1 cellular context compared by ENCODE assay signal in genomic region chr18:9771261-9771976, GRCh38.
A peak's percentile ranks its signal among the peaks of the same experiment; 100 is the strongest.
TF ChIP-seq lines count a peak whose summit lies in the region.

No MANE protein-coding gene starts in this region.

TF ChIP-seq in HepG2, 621 proteins besides CTCF, POLR2A, EP300 and RAD21 (continued from another document and continues in another):
- TF ChIP-seq HNF1A (IDR thresholded peaks at IDR 0.05; ENCODE audit: low read depth) (no peak), HNF1A (CRISPR knock-in tag; IDR thresholded peaks at IDR 0.05; ENCODE audit: borderline replicate concordance) (no peak), YY1 (IDR thresholded peaks at IDR 0.05; ENCODE audit: insufficient read depth, insufficient replicate concordance, low read depth, low read length) (peak; percentile 24), AKAP8 (CRISPR knock-in tag; IDR thresholded peaks at IDR 0.05) (no peak), ZNF564 (CRISPR knock-in tag; IDR thresholded peaks at IDR 0.05) (peak; percentile 81; the same call in 1 of the 2 replicates), ZC3H4 (CRISPR knock-in tag; IDR thresholded peaks at IDR 0.05; ENCODE audit: borderline replicate concordance) (no peak), NR2F1 (CRISPR knock-in tag; IDR thresholded peaks at IDR 0.05) (no peak), ELF3 (CRISPR knock-in tag; IDR thresholded peaks at IDR 0.05) (peak; percentile 43; the same call in 1 of the 2 replicates), SNAPC5 (CRISPR knock-in tag; IDR thresholded peaks at IDR 0.05; ENCODE audit: borderline replicate concordance) (no peak), MLXIP (CRISPR knock-in tag; IDR thresholded peaks at IDR 0.05; ENCODE audit: borderline replicate concordance) (no peak), ZMYM2 (CRISPR knock-in tag; IDR thresholded peaks at IDR 0.05) (no peak), MAF1 (CRISPR knock-in tag; IDR thresholded peaks at IDR 0.05; ENCODE audit: borderline replicate concordance) (no peak), ZNF18 (CRISPR knock-in tag; IDR thresholded peaks at IDR 0.05; ENCODE audit: insufficient replicate concordance) (no peak), ZNF780A (CRISPR knock-in tag; IDR thresholded peaks at IDR 0.05) (no peak), ZNF138 (CRISPR knock-in tag; IDR thresholded peaks at IDR 0.05; ENCODE audit: low read depth) (no peak), ZBTB7A (CRISPR knock-in tag; IDR thresholded peaks at IDR 0.05) (no peak), ZMYM4 (CRISPR knock-in tag; IDR thresholded peaks at IDR 0.05) (peak; percentile 62), ZNF878 (CRISPR knock-in tag; IDR thresholded peaks at IDR 0.05) (no peak), ZC3H13 (CRISPR knock-in tag; IDR thresholded peaks at IDR 0.05) (no peak), PHF5A (CRISPR knock-in tag; IDR thresholded peaks at IDR 0.05; ENCODE audit: low read depth, unreplicated experiment) (no peak), MLLT10 (CRISPR knock-in tag; IDR thresholded peaks at IDR 0.05) (no peak), ZNF501 (CRISPR knock-in tag; IDR thresholded peaks at IDR 0.05) (no peak), U2AF2 (IDR thresholded peaks at IDR 0.05; ENCODE audit: low read depth, low read length) (no peak), JARID2 (CRISPR knock-in tag; IDR thresholded peaks at IDR 0.05; ENCODE audit: insufficient replicate concordance) (no peak), ZNF10 (CRISPR knock-in tag; IDR thresholded peaks at IDR 0.05; ENCODE audit: borderline replicate concordance, low read depth) (no peak), SP1 (IDR thresholded peaks at IDR 0.05) (no peak), SP1 (CRISPR knock-in tag; IDR thresholded peaks at IDR 0.05) (no peak), ETS1 (CRISPR knock-in tag; IDR thresholded peaks at IDR 0.05) (no peak), RELA (CRISPR knock-in tag; IDR thresholded peaks at IDR 0.05) (no peak), TOE1 (CRISPR knock-in tag; IDR thresholded peaks at IDR 0.05) (no peak), ZSCAN21 (CRISPR knock-in tag; IDR thresholded peaks at IDR 0.05; ENCODE audit: borderline replicate concordance) (0 out of 2 replicates have a peak, but pooled peaks have one; percentile 38), ARHGAP35 (CRISPR knock-in tag; IDR thresholded peaks at IDR 0.05; ENCODE audit: borderline replicate concordance) (no peak), ZMAT5 (CRISPR knock-in tag; IDR thresholded peaks at IDR 0.05; ENCODE audit: borderline replicate concordance, low read depth) (no peak), HOXA5 (CRISPR knock-in tag; IDR thresholded peaks at IDR 0.05) (no peak), HNF1B (CRISPR knock-in tag; IDR thresholded peaks at IDR 0.05) (peak; percentile 76; the same call in 1 of the 2 replicates), TFAP4 (IDR thresholded peaks at IDR 0.05; ENCODE audit: borderline replicate concordance, low read depth) (no peak), SETDB1 (CRISPR knock-in tag; IDR thresholded peaks at IDR 0.05; ENCODE audit: borderline replicate concordance) (no peak), FOSL2 (CRISPR knock-in tag; IDR thresholded peaks at IDR 0.05) (peak; percentile 49; the same call in 1 of the 2 replicates), ATM (IDR thresholded peaks at IDR 0.05; ENCODE audit: borderline replicate concordance) (no peak), ZNF598 (CRISPR knock-in tag; IDR thresholded peaks at IDR 0.05; ENCODE audit: borderline replicate concordance) (no peak), HNRNPH1 (optimal IDR thresholded peaks at IDR 0.05; ENCODE audit: low read depth, low read length) (no peak), DDIT3 (CRISPR knock-in tag; IDR thresholded peaks at IDR 0.05) (no peak), HMG20A (CRISPR knock-in tag; IDR thresholded peaks at IDR 0.05; ENCODE audit: borderline replicate concordance) (no peak), HBP1 (CRISPR knock-in tag; IDR thresholded peaks at IDR 0.05; ENCODE audit: low read depth) (0 out of 2 replicates have a peak, but pooled peaks have one; percentile 47), CREB1 (IDR thresholded peaks at IDR 0.05) (no peak), CREB1 (CRISPR knock-in tag; IDR thresholded peaks at IDR 0.05) (no peak), ZNF766 (CRISPR knock-in tag; IDR thresholded peaks at IDR 0.05; ENCODE audit: borderline replicate concordance) (no peak), ZBTB38 (CRISPR knock-in tag; IDR thresholded peaks at IDR 0.05) (no peak), ZFP37 (CRISPR knock-in tag; IDR thresholded peaks at IDR 0.05; ENCODE audit: borderline replicate concordance) (no peak), ZNF274 (CRISPR knock-in tag; IDR thresholded peaks at IDR 0.05) (no peak), SAFB2 (CRISPR knock-in tag; IDR thresholded peaks at IDR 0.05; ENCODE audit: borderline replicate concordance, low read depth) (no peak), NR3C1 (CRISPR knock-in tag; IDR thresholded peaks at IDR 0.05) (no peak), FOXP4 (CRISPR knock-in tag; IDR thresholded peaks at IDR 0.05) (0 out of 2 replicates have a peak, but pooled peaks have one; percentile 11), ZNF652 (CRISPR knock-in tag; IDR thresholded peaks at IDR 0.05; ENCODE audit: borderline replicate concordance, low read depth) (no peak), MTA3 (CRISPR knock-in tag; IDR thresholded peaks at IDR 0.05) (no peak), ZNF432 (CRISPR knock-in tag; IDR thresholded peaks at IDR 0.05; ENCODE audit: borderline replicate concordance) (no peak), MYNN (CRISPR knock-in tag; IDR thresholded peaks at IDR 0.05; ENCODE audit: low read depth) (no peak)
